Comparison of ENCODE assay signal across 14 cellular contexts in the genomic region with DNA sequence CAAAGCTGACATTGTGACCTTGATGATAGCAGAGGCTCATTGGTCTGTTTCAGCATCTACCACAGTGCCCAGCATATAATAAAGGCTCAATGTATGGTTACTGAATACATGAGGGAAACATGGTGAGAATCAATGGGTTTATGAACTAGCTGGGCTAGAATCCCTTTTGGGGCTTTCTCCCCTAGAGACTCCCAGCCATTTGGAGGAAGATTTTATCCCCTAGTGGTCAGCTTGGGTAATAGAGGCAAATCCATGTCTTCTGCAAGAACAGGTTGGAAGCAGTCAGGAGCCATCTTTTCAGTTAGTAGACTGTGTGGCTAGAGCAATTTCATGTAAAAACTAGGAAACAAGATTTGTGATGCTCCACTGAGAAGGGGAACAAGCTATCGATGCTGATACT. TPM values are rescaled to one million over a fixed set of nuclear protein-coding genes. Genes with fewer than 3 reads are reported as not detected.
DNase-seq lines count a peak whose midpoint lies in the region; ATAC-seq and TF ChIP-seq lines count a peak whose summit lies in the region.
"Had no signal": no experiment of that assay in that cellular context is flagged by ENCODE, and none has a peak within 500 bp of the region (broad histone marks: within the 10 kb centered on the region; RNA-seq: fewer than 3 reads in every experiment).

No MANE protein-coding gene starts in this region.

- intact Hi-C loops in left ventricle myocardium inferior (cut with micrococcal nuclease), result no loop called here

- H3K4me1 ChIP-seq in left ventricle myocardium inferior, result no peaks in the 10 kb centered on the region
- H3K4me1 ChIP-seq: tibial nerve had no signal

- peak; percentile 24 for ATAC-seq in stimulated activated effector memory CD8-positive, alpha-beta T cell treated with anti-CD3 and anti-CD28 coated beads, Interleukin-12 subunit alpha, Interleukin-12 subunit beta, amount 100 ng/mL, for 72 hours
- ATAC-seq: activated T-helper 17 cell treated with anti-CD3 and anti-CD28 coated beads, Interleukin-2, amount 50 U/mL, for 72 hours; T-helper 17 cell had no signal

- TF ChIP-seq CTCF in NB4 (IDR thresholded peaks at IDR 0.05; ENCODE audit: low read depth, low read length), result peak; percentile 36
- TF ChIP-seq CTCF in endothelial cell (IDR thresholded peaks at IDR 0.05; ENCODE audit: unreplicated experiment), result peak; percentile 79
- no peak for TF ChIP-seq CTCF in left ventricle myocardium inferior (IDR thresholded peaks at IDR 0.05; ENCODE audit: borderline replicate concordance)

- TF ChIP-seq POLR2A in NB4 (IDR thresholded peaks at IDR 0.05; ENCODE audit: extremely low read depth, insufficient read length), result no peak

- H3K9me3 ChIP-seq in left ventricle myocardium inferior (replicated peaks), result no peaks in the 10 kb centered on the region
- H3K9me3 ChIP-seq: tibial nerve had no signal

- DNase-seq in NOMO-1 treated with DMSO at 0.1 percent for 48 hours (lab: John Stamatoyannopoulos, UW; ENCODE audit: unreplicated experiment) (peak; percentile 10), NOMO-1 treated with dmso at 0.1 percent for 144 hours (lab: John Stamatoyannopoulos, UW; ENCODE audit: unreplicated experiment) (no peak), NB4 (ENCODE audit: low read depth) (peak; percentile 23), endothelial cell (ENCODE audit: low spot score) (no peak), cortex of kidney (lab: John Stamatoyannopoulos, UW) (no peak), mesenteric fat pad (ENCODE audit: low spot score) (no peak), left ventricle myocardium inferior (no peak)
- peak in 1 of 2 donors; percentile 32 for DNase-seq in stimulated activated effector memory CD8-positive, alpha-beta T cell treated with anti-CD3 and anti-CD28 coated beads, Interleukin-12 subunit alpha, Interleukin-12 subunit beta, amount 100 ng/mL, for 72 hours (ENCODE audit: low spot score in 2 of 2)
- DNase-seq: NCI-H1092, T-helper 17 cell had no signal

- no peak overlapping the region for H3K4me3 Mint-ChIP-seq in endothelial cell (ENCODE audit: unreplicated experiment)
- no peak overlapping the region for H3K4me3 Mint-ChIP-seq in stimulated activated effector memory CD8-positive, alpha-beta T cell treated with anti-CD3 and anti-CD28 coated beads, Interleukin-12 subunit alpha, Interleukin-12 subunit beta, amount 100 ng/mL, for 72 hours
- H3K4me3 Mint-ChIP-seq: activated T-helper 17 cell treated with anti-CD3 and anti-CD28 coated beads, Interleukin-2, amount 50 U/mL, for 72 hours; CD4-positive, CD25-positive, alpha-beta regulatory T cell; memory B cell; T-helper 17 cell had no signal

- H3K4me3 ChIP-seq in NB4 (ENCODE audit: low read depth, low read length) (no peak overlapping the region), left ventricle myocardium inferior (no peak overlapping the region)
- H3K4me3 ChIP-seq: tibial nerve had no signal

- H3K27me3 Mint-ChIP-seq in endothelial cell (ENCODE audit: unreplicated experiment), result no peaks in the 10 kb centered on the region

- H3K36me3 ChIP-seq in left ventricle myocardium inferior, result no peaks in the 10 kb centered on the region
- H3K36me3 ChIP-seq: tibial nerve had no signal

- H3K27ac ChIP-seq in left ventricle myocardium inferior (replicated peaks), result no peak overlapping the region
- H3K27ac ChIP-seq: tibial nerve had no signal

- H3K27me3 ChIP-seq in left ventricle myocardium inferior (ENCODE audit: low read depth), result peaks cover 27% of the 10 kb centered on the region
- H3K27me3 ChIP-seq: tibial nerve had no signal

- no peak overlapping the region for H3K27ac Mint-ChIP-seq in endothelial cell (ENCODE audit: unreplicated experiment)
- H3K27ac Mint-ChIP-seq in stimulated activated effector memory CD8-positive, alpha-beta T cell treated with anti-CD3 and anti-CD28 coated beads, Interleukin-12 subunit alpha, Interleukin-12 subunit beta, amount 100 ng/mL, for 72 hours, result no peak overlapping the region
- H3K27ac Mint-ChIP-seq: activated T-helper 17 cell treated with anti-CD3 and anti-CD28 coated beads, Interleukin-2, amount 50 U/mL, for 72 hours; CD4-positive, CD25-positive, alpha-beta regulatory T cell; memory B cell; T-helper 17 cell had no signal

- no peaks in the 10 kb centered on the region for H3K9me3 Mint-ChIP-seq in endothelial cell (ENCODE audit: unreplicated experiment)
- no peaks in the 10 kb centered on the region for H3K9me3 Mint-ChIP-seq in stimulated activated effector memory CD8-positive, alpha-beta T cell treated with anti-CD3 and anti-CD28 coated beads, Interleukin-12 subunit alpha, Interleukin-12 subunit beta, amount 100 ng/mL, for 72 hours
- H3K9me3 Mint-ChIP-seq: CD4-positive, CD25-positive, alpha-beta regulatory T cell had no signal

- H3K4me1 Mint-ChIP-seq in endothelial cell (ENCODE audit: unreplicated experiment), result no peaks in the 10 kb centered on the region
- no peaks in the 10 kb centered on the region for H3K4me1 Mint-ChIP-seq in stimulated activated effector memory CD8-positive, alpha-beta T cell treated with anti-CD3 and anti-CD28 coated beads, Interleukin-12 subunit alpha, Interleukin-12 subunit beta, amount 100 ng/mL, for 72 hours
- H3K4me1 Mint-ChIP-seq: activated T-helper 17 cell treated with anti-CD3 and anti-CD28 coated beads, Interleukin-2, amount 50 U/mL, for 72 hours; CD4-positive, CD25-positive, alpha-beta regulatory T cell; memory B cell; T-helper 17 cell had no signal

- H3K36me3 Mint-ChIP-seq in endothelial cell (ENCODE audit: low read depth, unreplicated experiment), result no peaks in the 10 kb centered on the region
- H3K36me3 Mint-ChIP-seq in stimulated activated effector memory CD8-positive, alpha-beta T cell treated with anti-CD3 and anti-CD28 coated beads, Interleukin-12 subunit alpha, Interleukin-12 subunit beta, amount 100 ng/mL, for 72 hours, result no peaks in the 10 kb centered on the region
- H3K36me3 Mint-ChIP-seq: CD4-positive, CD25-positive, alpha-beta regulatory T cell; memory B cell had no signal

RNA-seq across cellular contexts. Expression of a gene that starts 15.8 kb away (rescaled TPM):
- total RNA-seq in endothelial cell (ENCODE audit: unreplicated experiment) (not detected), mesenteric fat pad (0.26 TPM), left ventricle myocardium inferior (not detected)
- total RNA-seq: CD4-positive, CD25-positive, alpha-beta regulatory T cell; tibial nerve had no signal

RNA-seq across cellular contexts. Expression of a gene that starts 58.3 kb away (rescaled TPM):
- total RNA-seq in endothelial cell (ENCODE audit: unreplicated experiment) (not detected), mesenteric fat pad (0.71 TPM), left ventricle myocardium inferior (65.5 TPM)
- total RNA-seq: activated T-helper 17 cell treated with anti-CD3 and anti-CD28 coated beads, Interleukin-2, amount 50 U/mL, for 72 hours; CD4-positive, CD25-positive, alpha-beta regulatory T cell; T-helper 17 cell; tibial nerve had no signal

Comparison
In these comparisons a context has a peak if more than half of its experiments do, and no peak if none do; other contexts are left out.
1. DNase-seq: peak in NOMO-1 treated with DMSO at 0.1 percent for 48 hours (single experiment) and NB4 (single experiment); none in NOMO-1 treated with dmso at 0.1 percent for 144 hours (single experiment), endothelial cell (single experiment), cortex of kidney (single experiment), mesenteric fat pad (single experiment) and left ventricle myocardium inferior (single experiment).
2. RNA of a gene that starts 58.3 kb away (total RNA-seq): 65.5 TPM in left ventricle myocardium inferior (single experiment); 0.71 TPM in mesenteric fat pad (single experiment) and not detected in endothelial cell (single experiment); every median in the first group is over 10 times any median in the second.